ENCODE assay signal across 11 cellular contexts in the genomic region with DNA sequence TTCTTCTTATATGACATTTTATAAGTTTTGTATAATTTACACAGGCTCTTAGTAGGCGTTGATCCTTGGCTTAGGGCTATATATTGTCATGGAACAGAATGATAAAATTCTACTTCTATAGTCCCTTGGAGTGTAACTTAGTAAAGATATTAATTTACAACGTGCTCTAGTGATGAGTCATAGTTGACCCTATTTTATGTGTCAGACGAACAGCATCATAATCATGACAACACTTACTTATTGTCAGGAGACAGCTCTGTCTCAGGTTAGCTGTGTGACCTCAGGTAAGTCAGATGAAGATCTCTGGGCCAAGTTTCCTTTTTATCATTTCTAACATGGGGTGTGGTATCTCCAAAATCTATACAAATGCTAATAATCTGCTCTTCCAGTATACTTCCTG.
DNase-seq lines count a peak whose midpoint lies in the region; ATAC-seq lines count a peak whose summit lies in the region.
"Had no signal": no experiment of that assay in that cellular context is flagged by ENCODE, and none has a peak within 500 bp of the region (broad histone marks: within the 10 kb centered on the region; RNA-seq: fewer than 3 reads in every experiment).

No MANE protein-coding gene starts in this region.

- DNase-seq in RKO (ENCODE audit: low spot score): peak; percentile 48
- DNase-seq in iris pigment epithelial cell (ENCODE audit: low read depth): peak; percentile 69
- DNase-seq in activated T-helper 2 cell treated with anti-CD3 and anti-CD28 coated beads, Interferon-gamma antibody, Interleukin-2, Interleukin-4, amounts not matched to agents 10 μg/mL and 5 μg/mL and 100 μg/mL, durations not matched to agents 14 hours and 24 hours and 36 hours (ENCODE audit: low spot score): no peak
- no peak for DNase-seq in NCI-H1417 (lab: John Stamatoyannopoulos, UW)
- no peak for DNase-seq in midbrain (lab: John Stamatoyannopoulos, UW)
- DNase-seq in T-helper 17 cell: no peak
- DNase-seq: CD8-positive, alpha-beta memory T cell; endodermal cell; NCI-H446 treated with DMSO at 0.1 percent for 48 hours had no signal

- ATAC-seq in GM18508 (IDR thresholded peaks at IDR 0.05; ENCODE audit: insufficient read depth, unreplicated experiment) (peak; percentile 69), HG02852 (IDR thresholded peaks at IDR 0.05; ENCODE audit: unreplicated experiment) (peak; percentile 60), T-helper 17 cell (no peak)

- no peaks in the 10 kb centered on the region for H3K4me1 Mint-ChIP-seq in activated T-helper 2 cell treated with anti-CD3 and anti-CD28 coated beads, Interferon-gamma antibody, Interleukin-2, Interleukin-4, amounts not matched to agents 10 μg/mL and 5 μg/mL and 100 μg/mL, durations not matched to agents 14 hours and 24 hours and 36 hours (ENCODE audit: low read depth)
- peaks cover 7% of the 10 kb centered on the region for H3K4me1 Mint-ChIP-seq in T-helper 17 cell

- H3K36me3 Mint-ChIP-seq in activated T-helper 2 cell treated with anti-CD3 and anti-CD28 coated beads, Interferon-gamma antibody, Interleukin-2, Interleukin-4, amounts not matched to agents 10 μg/mL and 5 μg/mL and 100 μg/mL, durations not matched to agents 14 hours and 24 hours and 36 hours (ENCODE audit: low read depth): peaks cover 33% of the 10 kb centered on the region
- peaks cover 10% of the 10 kb centered on the region for H3K36me3 Mint-ChIP-seq in T-helper 17 cell (ENCODE audit: low read depth)

- H3K9me3 Mint-ChIP-seq in activated T-helper 2 cell treated with anti-CD3 and anti-CD28 coated beads, Interferon-gamma antibody, Interleukin-2, Interleukin-4, amounts not matched to agents 10 μg/mL and 5 μg/mL and 100 μg/mL, durations not matched to agents 14 hours and 24 hours and 36 hours: no peaks in the 10 kb centered on the region
- H3K9me3 Mint-ChIP-seq: CD8-positive, alpha-beta memory T cell; endodermal cell had no signal

- H3K4me3 Mint-ChIP-seq in activated T-helper 2 cell treated with anti-CD3 and anti-CD28 coated beads, Interferon-gamma antibody, Interleukin-2, Interleukin-4, amounts not matched to agents 10 μg/mL and 5 μg/mL and 100 μg/mL, durations not matched to agents 14 hours and 24 hours and 36 hours (ENCODE audit: low read depth): no peak overlapping the region
- no peak overlapping the region for H3K4me3 Mint-ChIP-seq in T-helper 17 cell
- H3K4me3 Mint-ChIP-seq: CD8-positive, alpha-beta memory T cell; endodermal cell had no signal

- H3K27me3 Mint-ChIP-seq in activated T-helper 2 cell treated with anti-CD3 and anti-CD28 coated beads, Interferon-gamma antibody, Interleukin-2, Interleukin-4, amounts not matched to agents 10 μg/mL and 5 μg/mL and 100 μg/mL, durations not matched to agents 14 hours and 24 hours and 36 hours (ENCODE audit: low read depth): no peaks in the 10 kb centered on the region
- H3K27me3 Mint-ChIP-seq in T-helper 17 cell: no peaks in the 10 kb centered on the region
- H3K27me3 Mint-ChIP-seq: CD8-positive, alpha-beta memory T cell had no signal

- H3K27ac Mint-ChIP-seq in activated T-helper 2 cell treated with anti-CD3 and anti-CD28 coated beads, Interferon-gamma antibody, Interleukin-2, Interleukin-4, amounts not matched to agents 10 μg/mL and 5 μg/mL and 100 μg/mL, durations not matched to agents 14 hours and 24 hours and 36 hours: no peak overlapping the region
- H3K27ac Mint-ChIP-seq in T-helper 17 cell: no peak overlapping the region
- H3K27ac Mint-ChIP-seq: endodermal cell had no signal

- no peaks in the 10 kb centered on the region for H3K9me3 ChIP-seq in T-helper 17 cell (ENCODE audit: control insufficient read depth, low read length, poor library complexity, severe bottlenecking)

- intact Hi-C loops in activated T-helper 2 cell treated with anti-CD3 and anti-CD28 coated beads, Interferon-gamma antibody, Interleukin-2, Interleukin-4, amounts not matched to agents 10 μg/mL and 5 μg/mL and 100 μg/mL, durations not matched to agents 14 hours and 24 hours and 36 hours (cut with micrococcal nuclease): no loop called here

Comparison
In these comparisons a context has a peak if more than half of its experiments do, and no peak if none do; other contexts are left out.
1. DNase-seq: peak in RKO (single experiment) and iris pigment epithelial cell (single experiment); none in activated T-helper 2 cell treated with anti-CD3 and anti-CD28 coated beads, Interferon-gamma antibody, Interleukin-2, Interleukin-4, amounts not matched to agents 10 μg/mL and 5 μg/mL and 100 μg/mL, durations not matched to agents 14 hours and 24 hours and 36 hours (single experiment), NCI-H1417 (0 of 3), midbrain (single experiment) and T-helper 17 cell (0 of 3).